In genomic region chr1:231107600-231108326, GRCh38 we compare ENCODE assay signal across 2 cellular contexts.
TF ChIP-seq lines count a peak whose summit lies in the region.

No MANE protein-coding gene starts in this region.

TF ChIP-seq in SK-N-SH, 30 proteins besides CTCF, POLR2A, EP300 and RAD21 (continued from another document):
- TF ChIP-seq, protein P1, sequence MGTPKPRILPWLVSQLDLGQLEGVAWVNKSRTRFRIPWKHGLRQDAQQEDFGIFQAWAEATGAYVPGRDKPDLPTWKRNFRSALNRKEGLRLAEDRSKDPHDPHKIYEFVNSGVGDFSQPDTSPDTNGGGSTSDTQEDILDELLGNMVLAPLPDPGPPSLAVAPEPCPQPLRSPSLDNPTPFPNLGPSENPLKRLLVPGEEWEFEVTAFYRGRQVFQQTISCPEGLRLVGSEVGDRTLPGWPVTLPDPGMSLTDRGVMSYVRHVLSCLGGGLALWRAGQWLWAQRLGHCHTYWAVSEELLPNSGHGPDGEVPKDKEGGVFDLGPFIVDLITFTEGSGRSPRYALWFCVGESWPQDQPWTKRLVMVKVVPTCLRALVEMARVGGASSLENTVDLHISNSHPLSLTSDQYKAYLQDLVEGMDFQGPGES (IDR thresholded peaks at IDR 0.05; ENCODE audit: low read depth, low read length) = no peak
- TF ChIP-seq FOXJ3 (CRISPR knock-in tag; IDR thresholded peaks at IDR 0.05) = no peak

TF ChIP-seq in K562, 482 proteins besides CTCF, POLR2A, EP300 and RAD21 (continued from another document):
- TF ChIP-seq SRSF7 (optimal IDR thresholded peaks at IDR 0.05; ENCODE audit: low read depth, low read length) (no peak), HNRNPH1 (optimal IDR thresholded peaks at IDR 0.05; ENCODE audit: low read depth, low read length) (no peak), TOE1 (IDR thresholded peaks at IDR 0.05; ENCODE audit: borderline replicate concordance) (no peak), TOE1 (CRISPR knock-in tag; IDR thresholded peaks at IDR 0.05; ENCODE audit: borderline replicate concordance, low read depth) (no peak), HNRNPL (IDR thresholded peaks at IDR 0.05; ENCODE audit: low read depth, low read length) (no peak)
